ENCODE assay signal across 19 cellular contexts in the genomic region with DNA sequence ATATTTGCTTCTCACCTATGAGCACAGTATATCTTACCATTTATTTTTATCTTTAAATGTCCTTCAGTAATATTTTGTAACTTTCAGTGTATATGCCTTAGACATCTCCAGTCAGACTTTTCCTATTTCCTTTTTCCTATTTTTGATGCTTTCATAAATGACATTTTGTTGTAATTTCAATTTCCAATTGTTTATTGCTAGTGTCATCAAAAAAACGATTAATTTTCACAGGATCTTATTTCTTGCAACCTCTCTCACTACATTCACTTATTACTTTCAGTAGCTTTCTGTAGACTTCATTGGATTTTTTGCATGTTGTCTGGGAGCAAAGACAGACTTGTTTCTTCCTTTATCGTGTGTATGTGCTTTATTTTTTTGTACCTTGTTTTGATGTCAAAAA.
DNase-seq lines count a peak whose midpoint lies in the region; ATAC-seq, FAIRE-seq and TF ChIP-seq lines count a peak whose summit lies in the region.
"Had no signal": no experiment of that assay in that cellular context is flagged by ENCODE, and none has a peak within 500 bp of the region (broad histone marks: within the 10 kb centered on the region; RNA-seq: fewer than 3 reads in every experiment).

No MANE protein-coding gene starts in this region.

- TF ChIP-seq POLR2A in HepG2 (IDR thresholded peaks at IDR 0.05; ENCODE audit: insufficient read depth in 1 of 2, low read depth in 2 of 2, low read length in 2 of 2) (no peak), right lobe of liver (IDR thresholded peaks at IDR 0.05) (no peak)

- no peaks in the 10 kb centered on the region for H3K27me3 ChIP-seq in HepG2 (ENCODE audit: control insufficient read depth in 1 of 2, insufficient read depth in 2 of 2, low read length in 2 of 2)
- no peaks in the 10 kb centered on the region for H3K27me3 ChIP-seq in right lobe of liver
- H3K27me3 ChIP-seq in Karpas-422 (ENCODE audit: low read length), result no peaks in the 10 kb centered on the region
- H3K27me3 ChIP-seq: BE2C, BLaER1 had no signal

- no peak for FAIRE-seq in HepG2 (lab: Jason Lieb, UNC)
- FAIRE-seq: G401.6, GM12891, GM19239 had no signal

- no peaks in the 10 kb centered on the region for H4K20me1 ChIP-seq in HepG2 (ENCODE audit: insufficient read depth, low read length)
- H4K20me1 ChIP-seq in Karpas-422 (ENCODE audit: insufficient read depth, low read depth, low read length), result no peaks in the 10 kb centered on the region
- H4K20me1 ChIP-seq: BLaER1 had no signal

- H3K36me3 ChIP-seq in HepG2 (replicated peaks in 1 of 2; ENCODE audit: control insufficient read depth in 1 of 2, insufficient read depth in 2 of 2, low read length in 2 of 2) (no peaks in the 10 kb centered on the region), right lobe of liver (no peaks in the 10 kb centered on the region), Karpas-422 (ENCODE audit: insufficient read depth, low read length) (no peaks in the 10 kb centered on the region; the same call in 1 of the 2 replicates)
- H3K36me3 ChIP-seq: BE2C, BLaER1 had no signal

- CTCF ChIA-PET in HepG2 (lab: Yijun Ruan, JAX; ENCODE audit: low intra/inter-chr PET ratio, low total read pairs), result no interaction called here

- intact Hi-C loops in HepG2 (cut with micrococcal nuclease; ENCODE audit: unreplicated experiment) (no loop called here), right lobe of liver (cut with DNase I) (no loop called here)

- H3K4me3 ChIP-seq in HepG2 (replicated peaks in 1 of 3; ENCODE audit: insufficient read depth in 1 of 3, low read depth in 2 of 3, low read length in 3 of 3) (no peak overlapping the region), right lobe of liver (no peak overlapping the region), Karpas-422 (ENCODE audit: low read length) (no peak overlapping the region)
- H3K4me3 ChIP-seq: BLaER1 had no signal

- POLR2A ChIA-PET in HepG2 (lab: Yijun Ruan, JAX), result no interaction called here

- WGBS in HepG2 (ENCODE audit: low lambda C conversion rate), result 2% methylated on average over 2 of the region's 2 CpGs
- WGBS in right lobe of liver (ENCODE audit: insufficient coverage, low coverage, low lambda C conversion rate, missing lambda C conversion rate), result 21% methylated on average over 2 of the region's 2 CpGs

- no TSS peak for BruUV-seq in HepG2 (replicated peaks; lab: Mats Ljungman, UMichigan)

- TF ChIP-seq CTCF in HepG2 (CRISPR knock-in tag; IDR thresholded peaks at IDR 0.05) (no peak), right lobe of liver (IDR thresholded peaks at IDR 0.05) (no peak)

- peaks cover 27% of the 10 kb centered on the region; the same call in 1 of the 2 replicates for H3K9me3 ChIP-seq in HepG2 (ENCODE audit: low read length)
- H3K9me3 ChIP-seq in right lobe of liver, result no peaks in the 10 kb centered on the region
- H3K9me3 ChIP-seq in Karpas-422 (ENCODE audit: low read length), result peaks cover 6% of the 10 kb centered on the region
- H3K9me3 ChIP-seq: BE2C had no signal

- H3K9me2 ChIP-seq in Karpas-422 (replicated peaks; ENCODE audit: insufficient read depth, low read length), result no peaks in the 10 kb centered on the region

- H3K4me2 ChIP-seq in HepG2 (ENCODE audit: low read depth, low read length) (no peak overlapping the region), Karpas-422 (ENCODE audit: low read depth, low read length, poor library complexity, severe bottlenecking) (no peak overlapping the region)
- H3K4me2 ChIP-seq: BLaER1 had no signal

- H3K27ac ChIP-seq in HepG2 (ENCODE audit: extremely low read length, insufficient read depth, low read length) (no peak overlapping the region), right lobe of liver (no peak overlapping the region), Karpas-422 (ENCODE audit: low read length) (no peak overlapping the region)
- H3K27ac ChIP-seq: 22Rv1, BLaER1 had no signal

- H2AFZ ChIP-seq in HepG2 (ENCODE audit: low read length) (no peak overlapping the region), Karpas-422 (ENCODE audit: low read length) (peak overlapping the region; percentile 55; the same call in 1 of the 2 replicates)

- in situ Hi-C loops in HepG2 (cut with HindIII; ENCODE audit: extremely low pct_ligation_motif_present, low pct_unique_long_range_greater_than_20kb), result no loop called here

- TF ChIP-seq EP300 in HepG2 (IDR thresholded peaks at IDR 0.05; ENCODE audit: low read depth in 2 of 2, low read length in 2 of 2) (no peak), HepG2 (CRISPR knock-in tag; IDR thresholded peaks at IDR 0.05; ENCODE audit: borderline replicate concordance) (no peak)

- TF ChIP-seq RAD21 in HepG2 (CRISPR knock-in tag; IDR thresholded peaks at IDR 0.05), result no peak

- H3K9ac ChIP-seq in HepG2 (ENCODE audit: insufficient read depth, low read depth, low read length), result no peak overlapping the region
- H3K9ac ChIP-seq in Karpas-422 (ENCODE audit: low read length), result no peak overlapping the region
- H3K9ac ChIP-seq: BLaER1 had no signal

- no peaks in the 10 kb centered on the region for H3K79me2 ChIP-seq in HepG2 (ENCODE audit: insufficient read depth, low read length)
- H3K79me2 ChIP-seq in Karpas-422 (ENCODE audit: low read length), result no peaks in the 10 kb centered on the region

- no peak for DNase-seq in HepG2 (ENCODE audit: low spot score)
- no peak for DNase-seq in right lobe of liver
- no peak for DNase-seq in Karpas-422
- no peak for DNase-seq in cerebellum (ENCODE audit: low spot score)
- no peak for DNase-seq in DMS 273 (lab: John Stamatoyannopoulos, UW; ENCODE audit: unreplicated experiment)
- DNase-seq: ACHN; BE2C; C1 segment of cervical spinal cord; CD4-positive, alpha-beta memory T cell; CD4-positive, CD25-positive, alpha-beta regulatory T cell; CD8-positive, alpha-beta memory T cell; COR-L47; DMS79 treated with DMSO at 0.1 percent for 48 hours; GF-D8 had no signal

- no peak for ATAC-seq in HepG2
- no peak for ATAC-seq in right lobe of liver

- H3K4me1 ChIP-seq in HepG2 (ENCODE audit: insufficient read depth, low read length) (no peaks in the 10 kb centered on the region), right lobe of liver (no peaks in the 10 kb centered on the region), Karpas-422 (ENCODE audit: low read length) (no peaks in the 10 kb centered on the region)
- H3K4me1 ChIP-seq: BE2C, BLaER1 had no signal

TF ChIP-seq in HepG2, 621 proteins besides CTCF, POLR2A, EP300 and RAD21:
- no peak for TF ChIP-seq E2F5 (CRISPR knock-in tag; conservative IDR thresholded peaks at IDR 0.05)
- peak; percentile 72 for TF ChIP-seq MAFF (IDR thresholded peaks at IDR 0.05; ENCODE audit: low read depth, low read length)
- peak; percentile 62 to 84 for TF ChIP-seq MAFK (conservative IDR thresholded peaks at IDR 0.05 in 1 of 2, IDR thresholded peaks at IDR 0.05 in 1 of 2; ENCODE audit: low read length in 2 of 2)
